Comparison of ENCODE assay signal across 8 cellular contexts in genomic region chr6:118618676-118619377, GRCh38. TPM values are rescaled to one million over a fixed set of nuclear protein-coding genes. Genes with fewer than 3 reads are reported as not detected.
A peak's percentile ranks its signal among the peaks of the same experiment; 100 is the strongest.
DNase-seq lines count a peak whose midpoint lies in the region; ATAC-seq and TF ChIP-seq lines count a peak whose summit lies in the region.

No MANE protein-coding gene starts in this region.

- peaks cover 23% of the 10 kb centered on the region for H3K9me3 Mint-ChIP-seq in nephron
- H3K9me3 Mint-ChIP-seq in stimulated activated naive CD8-positive, alpha-beta T cell treated with anti-CD3 and anti-CD28 coated beads, Interleukin-15, amount 100 ng/mL, for 72 hours, result no peaks in the 10 kb centered on the region

- H3K4me1 ChIP-seq in esophagus squamous epithelium, result peaks cover 0 to 19% (median 0%) of the 10 kb centered on the region in 3 donors

- no peak overlapping the region for H3K27ac ChIP-seq in esophagus squamous epithelium

- DNase-seq in AG08395 (ENCODE audit: low spot score) (peak; percentile 50), NCI-H748 (lab: John Stamatoyannopoulos, UW; ENCODE audit: unreplicated experiment) (peak; percentile 52), activated T-cell treated with anti-CD3 and anti-CD28 coated beads for 4 hours (peak; percentile 67), esophagus squamous epithelium (lab: John Stamatoyannopoulos, UW) (no peak)
- peak; percentile 51 to 59 for DNase-seq in stimulated activated naive CD8-positive, alpha-beta T cell treated with anti-CD3 and anti-CD28 coated beads, Interleukin-15, amount 100 ng/mL, for 72 hours

- H3K9me3 ChIP-seq in esophagus squamous epithelium, result no peaks in the 10 kb centered on the region

- TF ChIP-seq CTCF in esophagus squamous epithelium (IDR thresholded peaks at IDR 0.05), result peak; percentile 56 to 92 (median 70)
- TF ChIP-seq CTCF in nephron (IDR thresholded peaks at IDR 0.05; ENCODE audit: unreplicated experiment in 3 of 3), result peak; percentile 54 to 66 (median 63)

- H3K4me3 Mint-ChIP-seq in nephron, result no peak overlapping the region
- no peak overlapping the region for H3K4me3 Mint-ChIP-seq in stimulated activated naive CD8-positive, alpha-beta T cell treated with anti-CD3 and anti-CD28 coated beads, Interleukin-15, amount 100 ng/mL, for 72 hours

- peaks cover 13% of the 10 kb centered on the region for H3K4me1 Mint-ChIP-seq in nephron
- peaks cover 69% of the 10 kb centered on the region for H3K4me1 Mint-ChIP-seq in stimulated activated naive CD8-positive, alpha-beta T cell treated with anti-CD3 and anti-CD28 coated beads, Interleukin-15, amount 100 ng/mL, for 72 hours

- peak; percentile 96 for ATAC-seq in GM18511 (IDR thresholded peaks at IDR 0.05; ENCODE audit: unreplicated experiment)
- peak; percentile 92 for ATAC-seq in HG03060 (IDR thresholded peaks at IDR 0.05; ENCODE audit: low read depth, unreplicated experiment)
- ATAC-seq in stimulated activated naive CD8-positive, alpha-beta T cell treated with anti-CD3 and anti-CD28 coated beads, Interleukin-15, amount 100 ng/mL, for 72 hours, result peak; percentile 81

- WGBS in esophagus squamous epithelium, 2 donors, result 52 to 78% methylated on average over 8 to 13 of the region's 15 CpGs

- intact Hi-C loops in esophagus squamous epithelium (cut with DNase I), result no loop called here

- no peaks in the 10 kb centered on the region for H3K36me3 ChIP-seq in esophagus squamous epithelium

- H3K36me3 Mint-ChIP-seq in nephron (ENCODE audit: low read depth), result peaks cover 51% of the 10 kb centered on the region

- no peak overlapping the region for H3K4me3 ChIP-seq in esophagus squamous epithelium

- no peaks in the 10 kb centered on the region for H3K27me3 ChIP-seq in esophagus squamous epithelium

- no peak for TF ChIP-seq POLR2A in esophagus squamous epithelium (IDR thresholded peaks at IDR 0.05)

- H3K27ac Mint-ChIP-seq in nephron, result peak overlapping the region in 2 of 3 experiments; percentile 49 to 50
- H3K27ac Mint-ChIP-seq in stimulated activated naive CD8-positive, alpha-beta T cell treated with anti-CD3 and anti-CD28 coated beads, Interleukin-15, amount 100 ng/mL, for 72 hours, result peak overlapping the region; percentile 13 to 47

- no peaks in the 10 kb centered on the region for H3K27me3 Mint-ChIP-seq in nephron (ENCODE audit: low read depth)
- no peaks in the 10 kb centered on the region for H3K27me3 Mint-ChIP-seq in stimulated activated naive CD8-positive, alpha-beta T cell treated with anti-CD3 and anti-CD28 coated beads, Interleukin-15, amount 100 ng/mL, for 72 hours

RNA-seq across cellular contexts. Expression of gene CEP85L, which starts 32.6 kb away (rescaled TPM):
- total RNA-seq in esophagus squamous epithelium, result 1 to 10 TPM; 1.3 to 9.2 (median 5.3) TPM
